ENCODE assay signal across 21 cellular contexts in genomic region chr5:153883829-153884228, GRCh38.
DNase-seq lines count a peak whose midpoint lies in the region; TF ChIP-seq lines count a peak whose summit lies in the region.
"Had no signal": no experiment of that assay in that cellular context is flagged by ENCODE, and none has a peak within 500 bp of the region (broad histone marks: within the 10 kb centered on the region; RNA-seq: fewer than 3 reads in every experiment).

No MANE protein-coding gene starts in this region.

- H3K27me3 ChIP-seq in MG63: no peaks in the 10 kb centered on the region
- H3K27me3 ChIP-seq in osteoblast (ENCODE audit: insufficient read depth, low read length): no peaks in the 10 kb centered on the region
- H3K27me3 ChIP-seq: breast epithelium had no signal

- no peak overlapping the region for H2AFZ ChIP-seq in osteoblast (ENCODE audit: low read length)

- TF ChIP-seq CTCF in fibroblast of mammary gland (conservative IDR thresholded peaks at IDR 0.05; ENCODE audit: control insufficient read depth, insufficient read depth, low read depth, low read length): no peak
- TF ChIP-seq CTCF in osteoblast (IDR thresholded peaks at IDR 0.05; ENCODE audit: extremely low read depth, low read depth, low read length): no peak
- TF ChIP-seq CTCF in GM13976 (IDR thresholded peaks at IDR 0.05; ENCODE audit: borderline replicate concordance, control extremely low read depth, extremely low read depth, insufficient read depth, missing control alignments): no peak

- peak overlapping the region; percentile 30 for H3K27ac ChIP-seq in osteoblast (ENCODE audit: low read depth, low read length)
- H3K27ac ChIP-seq: 22Rv1, breast epithelium, heart left ventricle had no signal

- peaks cover 6% of the 10 kb centered on the region for H3K4me1 ChIP-seq in osteoblast (ENCODE audit: insufficient read depth, low read length)
- H3K4me1 ChIP-seq: breast epithelium, heart left ventricle had no signal

- H3K9me3 ChIP-seq in MG63 (no peaks in the 10 kb centered on the region; the same call in 1 of the 2 replicates), osteoblast (ENCODE audit: low read depth, low read length) (no peaks in the 10 kb centered on the region)
- H3K9me3 ChIP-seq: breast epithelium, heart left ventricle had no signal

- H3K79me2 ChIP-seq in osteoblast (ENCODE audit: insufficient read depth, low read length): no peaks in the 10 kb centered on the region

- peak overlapping the region; percentile 8 for H3K4me2 ChIP-seq in osteoblast (ENCODE audit: insufficient read depth, low read length)

- H4K20me1 ChIP-seq in osteoblast (ENCODE audit: insufficient read depth, low read length): no peaks in the 10 kb centered on the region

- H3K4me3 ChIP-seq in MG63 (no peak overlapping the region), fibroblast of mammary gland (ENCODE audit: control insufficient read depth, low read depth, low read length) (no peak overlapping the region), osteoblast (ENCODE audit: insufficient read depth, low read length) (no peak overlapping the region)
- H3K4me3 ChIP-seq: breast epithelium, heart left ventricle had no signal

- no peaks in the 10 kb centered on the region for H3K36me3 ChIP-seq in MG63
- no peaks in the 10 kb centered on the region for H3K36me3 ChIP-seq in osteoblast (ENCODE audit: insufficient read depth, low read length)
- H3K36me3 ChIP-seq: breast epithelium, heart left ventricle had no signal

- in situ Hi-C loops in GM13976 (cut with MboI; ENCODE audit: low sequenced_read_pairs, unreplicated experiment): no loop called here

- DNase-seq in NCI-H146 (lab: John Stamatoyannopoulos, UW) (peak; percentile 51), NCI-H146 treated with DMSO at 0.1 percent for 48 hours (lab: John Stamatoyannopoulos, UW; ENCODE audit: unreplicated experiment) (no peak), MG63 (peak; percentile 66), fibroblast of mammary gland (ENCODE audit: low read depth) (peak; percentile 59), osteoblast (ENCODE audit: insufficient read length, low spot score, missing footprints) (no peak), superior temporal gyrus (ENCODE audit: extremely low spot score) (no peak), anterior cingulate cortex (lab: John Stamatoyannopoulos, UW) (no peak), GM13976 (ENCODE audit: low spot score) (no peak)
- DNase-seq: activated CD4-positive, alpha-beta T cell treated with anti-CD3 and anti-CD28 coated beads, Interleukin-2, amount 50 U/mL, for 48 hours; activated naive CD4-positive, alpha-beta T cell treated with anti-CD3 and anti-CD28 coated beads, Interleukin-2, amount 50 U/mL, for 16 hours; activated T-cell treated with anti-CD3 and anti-CD28 coated beads, Interleukin-2, amount 50 U/mL, for 1 hour; CD4-positive, alpha-beta memory T cell; DND-41; erythroblast; heart left ventricle; KBM-7; midbrain; NCI-H1092; SW 1271 had no signal

Comparison
In these comparisons a context has a peak if more than half of its experiments do, and no peak if none do; other contexts are left out.
1. DNase-seq: peak in NCI-H146 (single experiment), MG63 (single experiment) and fibroblast of mammary gland (single experiment); none in NCI-H146 treated with DMSO at 0.1 percent for 48 hours (single experiment), osteoblast (single experiment), superior temporal gyrus (single experiment), anterior cingulate cortex (0 of 58) and GM13976 (single experiment).